In genomic region chr1:235882816-235883215, GRCh38 we compare ENCODE assay signal across 10 cellular contexts. TPM values are rescaled to one million over a fixed set of nuclear protein-coding genes. Genes with fewer than 3 reads are reported as not detected.
DNase-seq lines count a peak whose midpoint lies in the region; ATAC-seq and TF ChIP-seq lines count a peak whose summit lies in the region.
"Had no signal": no experiment of that assay in that cellular context is flagged by ENCODE, and none has a peak within 500 bp of the region (broad histone marks: within the 10 kb centered on the region; RNA-seq: fewer than 3 reads in every experiment).

No MANE protein-coding gene starts in this region.

- peak overlapping the region; percentile 70 for H3K4me2 ChIP-seq in smooth muscle cell

- TF ChIP-seq CTCF in smooth muscle cell (IDR thresholded peaks at IDR 0.05; ENCODE audit: borderline replicate concordance, insufficient read depth, poor library complexity, severe bottlenecking) (no peak), mucosa of descending colon (IDR thresholded peaks at IDR 0.05) (no peak)

- peaks cover 65% of the 10 kb centered on the region for H3K4me1 Mint-ChIP-seq in activated CD8-positive, alpha-beta T cell treated with anti-CD3 and anti-CD28 coated beads, Interleukin-2, amount 10 ng/mL, durations not matched to agents 7 days and 5 days (ENCODE audit: low read depth)

- POLR2A ChIA-PET in activated CD8-positive, alpha-beta T cell treated with anti-CD3 and anti-CD28 coated beads, Interleukin-2, amount 10 ng/mL, durations not matched to agents 7 days and 5 days (lab: Charles Lee): interaction anchor here (1.6 kb wide), 1 partner anchor 17 kb away, joined by 7 read pairs; the partner anchor contains the start of gene LYST

- H3K36me3 ChIP-seq in smooth muscle cell (ENCODE audit: low read depth) (no peaks in the 10 kb centered on the region), mucosa of descending colon (ENCODE audit: low read depth) (no peaks in the 10 kb centered on the region)
- H3K36me3 ChIP-seq: brain microvascular endothelial cell had no signal

- 88% methylated on average over 6 of the region's 6 CpGs for WGBS in smooth muscle cell (ENCODE audit: low lambda C conversion rate)

- no peaks in the 10 kb centered on the region for H3K4me1 ChIP-seq in smooth muscle cell (ENCODE audit: low read depth)
- peaks cover 7% of the 10 kb centered on the region for H3K4me1 ChIP-seq in mucosa of descending colon (ENCODE audit: low read depth)

- H3K4me3 ChIP-seq in smooth muscle cell (no peak overlapping the region), mucosa of descending colon (no peak overlapping the region)

- H3K36me3 Mint-ChIP-seq in activated CD8-positive, alpha-beta T cell treated with anti-CD3 and anti-CD28 coated beads, Interleukin-2, amount 10 ng/mL, durations not matched to agents 7 days and 5 days (ENCODE audit: low read depth): peaks cover 3% of the 10 kb centered on the region

- peak overlapping the region; percentile 24 for H3K4me3 Mint-ChIP-seq in activated CD8-positive, alpha-beta T cell treated with anti-CD3 and anti-CD28 coated beads, Interleukin-2, amount 10 ng/mL, durations not matched to agents 7 days and 5 days
- H3K4me3 Mint-ChIP-seq: activated B cell treated with CpG ODN at 0.5 μM for 24 hours had no signal

- H3K27ac Mint-ChIP-seq in activated CD8-positive, alpha-beta T cell treated with anti-CD3 and anti-CD28 coated beads, Interleukin-2, amount 10 ng/mL, durations not matched to agents 7 days and 5 days: peak overlapping the region; percentile 19
- H3K27ac Mint-ChIP-seq: activated B cell treated with CpG ODN at 0.5 μM for 24 hours had no signal

- H3K9me3 Mint-ChIP-seq in activated CD8-positive, alpha-beta T cell treated with anti-CD3 and anti-CD28 coated beads, Interleukin-2, amount 10 ng/mL, durations not matched to agents 7 days and 5 days (ENCODE audit: insufficient read depth): no peaks in the 10 kb centered on the region
- H3K9me3 Mint-ChIP-seq: activated B cell treated with CpG ODN at 0.5 μM for 24 hours had no signal

- no peaks in the 10 kb centered on the region for H3K27me3 Mint-ChIP-seq in activated CD8-positive, alpha-beta T cell treated with anti-CD3 and anti-CD28 coated beads, Interleukin-2, amount 10 ng/mL, durations not matched to agents 7 days and 5 days (ENCODE audit: low read depth)
- H3K27me3 Mint-ChIP-seq: activated B cell treated with CpG ODN at 0.5 μM for 24 hours had no signal

- H3K9me3 ChIP-seq in smooth muscle cell (replicated peaks; ENCODE audit: low read depth) (no peaks in the 10 kb centered on the region), mucosa of descending colon (no peaks in the 10 kb centered on the region)

- H3K79me2 ChIP-seq in smooth muscle cell (ENCODE audit: low read depth): no peaks in the 10 kb centered on the region

- peak; percentile 83 for DNase-seq in DMS79 treated with DMSO at 0.1 percent for 48 hours (lab: John Stamatoyannopoulos, UW)
- no peak for DNase-seq in activated CD8-positive, alpha-beta T cell treated with anti-CD3 and anti-CD28 coated beads, Interleukin-2, amount 10 ng/mL, durations not matched to agents 7 days and 5 days
- peak; percentile 79 for DNase-seq in fibroblast of peridontal ligament (ENCODE audit: extremely low read depth)
- no peak for DNase-seq in smooth muscle cell (lab: John Stamatoyannopoulos, UW; ENCODE audit: unreplicated experiment)
- DNase-seq in mucosa of descending colon: no peak
- DNase-seq: activated B cell treated with CpG ODN at 0.5 μM for 24 hours had no signal

- H3K27ac ChIP-seq in smooth muscle cell (ENCODE audit: low read depth): peak overlapping the region; percentile 61
- H3K27ac ChIP-seq: brain microvascular endothelial cell had no signal

- H4K20me1 ChIP-seq in smooth muscle cell (ENCODE audit: low read depth): no peaks in the 10 kb centered on the region

- no peak overlapping the region for H2AFZ ChIP-seq in smooth muscle cell (ENCODE audit: low read depth)

- CTCF ChIA-PET in activated CD8-positive, alpha-beta T cell treated with anti-CD3 and anti-CD28 coated beads, Interleukin-2, amount 10 ng/mL, durations not matched to agents 7 days and 5 days (lab: Charles Lee): interaction anchor here (1.3 to 2.2 kb wide), 2 partner anchors 8 to 89 kb away, joined by 3 to 9 read pairs; no protein-coding TSS in a partner anchor

- H3K27me3 ChIP-seq in smooth muscle cell (ENCODE audit: low read depth): peaks cover 3% of the 10 kb centered on the region
- H3K27me3 ChIP-seq: brain microvascular endothelial cell had no signal

- intact Hi-C loops in mucosa of descending colon (cut with DNase I, micrococcal nuclease): no loop called here

- H3F3A ChIP-seq in smooth muscle cell (ENCODE audit: low read depth): no peaks in the 10 kb centered on the region

- H3K9ac ChIP-seq in smooth muscle cell (ENCODE audit: low read depth): no peak overlapping the region

- no peak for ATAC-seq in activated CD8-positive, alpha-beta T cell treated with anti-CD3 and anti-CD28 coated beads, Interleukin-2, amount 10 ng/mL, durations not matched to agents 7 days and 5 days
- ATAC-seq in GM21528 (IDR thresholded peaks at IDR 0.05; ENCODE audit: low FRiP score, unreplicated experiment) (no peak), GM19452 (IDR thresholded peaks at IDR 0.05; ENCODE audit: unreplicated experiment) (no peak), mucosa of descending colon (no peak), GM21737 (IDR thresholded peaks at IDR 0.05; ENCODE audit: unreplicated experiment) (no peak)

RNA-seq across cellular contexts. Expression of gene LYST, which starts 16.1 kb away (rescaled TPM):
- 10 to 100 TPM; 26.2 to 28.6 TPM for total RNA-seq in activated CD8-positive, alpha-beta T cell treated with anti-CD3 and anti-CD28 coated beads, Interleukin-2, amount 10 ng/mL, durations not matched to agents 7 days and 5 days
- total RNA-seq in smooth muscle cell: 13.5 and 18.8 TPM in 2 replicates
- polyA plus RNA-seq in smooth muscle cell: 2.2 and 4.5 TPM in 2 replicates
- 10 to 100 TPM; 24.0 to 32.3 (median 26.7) TPM for total RNA-seq in mucosa of descending colon

Comparison
In these comparisons a context has a peak if more than half of its experiments do, and no peak if none do; other contexts are left out.
1. DNase-seq: peak in DMS79 treated with DMSO at 0.1 percent for 48 hours (single experiment) and fibroblast of peridontal ligament (single experiment); none in activated CD8-positive, alpha-beta T cell treated with anti-CD3 and anti-CD28 coated beads, Interleukin-2, amount 10 ng/mL, durations not matched to agents 7 days and 5 days (single experiment), smooth muscle cell (single experiment) and mucosa of descending colon (0 of 3).